ENCODE assay signal across 29 cellular contexts in the genomic region with DNA sequence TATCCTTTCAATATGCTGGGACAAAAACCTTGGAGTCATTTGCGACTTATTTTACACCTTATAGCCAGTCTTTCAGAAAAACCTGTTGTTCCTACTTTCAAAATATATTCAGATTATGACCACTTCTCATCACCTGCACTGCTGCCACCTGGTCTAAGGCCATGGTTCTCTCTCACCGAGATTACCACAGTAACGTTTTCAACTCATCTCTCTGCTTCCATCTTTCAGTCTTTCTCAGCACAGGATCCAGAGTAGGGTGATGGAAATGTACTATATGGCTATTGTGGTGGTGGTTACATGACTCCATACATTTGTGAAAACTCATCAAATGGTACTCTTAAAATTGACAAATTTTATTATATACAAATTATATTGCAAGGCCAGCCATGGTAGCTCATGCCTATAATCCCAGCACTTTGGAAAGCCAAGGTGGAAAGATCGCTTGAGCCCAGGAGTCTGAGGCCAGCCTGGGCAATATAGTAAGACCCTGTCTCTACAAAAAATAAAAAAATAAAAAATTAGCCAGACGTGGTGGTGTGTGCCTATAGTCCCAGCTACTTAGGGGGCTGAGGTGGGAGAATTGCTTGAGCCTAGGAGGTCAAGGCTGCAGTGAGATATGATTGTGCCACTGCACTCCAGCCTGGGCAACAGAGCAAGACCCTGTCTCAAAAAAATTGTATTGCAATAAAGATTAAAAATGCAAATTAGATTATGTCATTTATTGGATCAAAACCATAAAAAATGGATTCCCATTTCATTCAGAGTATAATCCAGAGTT.
"Had no signal": no experiment of that assay in that cellular context is flagged by ENCODE, and none has a peak within 500 bp of the region (broad histone marks: within the 10 kb centered on the region; RNA-seq: fewer than 3 reads in every experiment).

No MANE protein-coding gene starts in this region.

- DNase-seq: activated CD4-positive, alpha-beta memory T cell treated with anti-CD3 and anti-CD28 coated beads for 36 hours; activated CD4-positive, alpha-beta T cell treated with anti-CD3 and anti-CD28 coated beads for 36 hours; activated CD4-positive, alpha-beta T cell treated with anti-CD3 and anti-CD28 coated beads, Interleukin-2, amount 10 ng/mL, durations not matched to agents 24 days and 14 days; activated CD4-positive, CD25-positive, alpha-beta regulatory T cell; activated CD4-positive, CD25-positive, alpha-beta regulatory T cell treated with anti-CD3 and anti-CD28 coated beads, Interleukin-2, amount 50 U/mL, for 72 hours; activated CD8-positive, alpha-beta memory T cell treated with anti-CD3 and anti-CD28 coated beads, Interleukin-2, amount 10 ng/mL, durations not matched to agents 7 days and 5 days; activated CD8-positive, alpha-beta memory T cell treated with anti-CD3 and anti-CD28 coated beads, Interleukin-2, amount 50 U/mL, for 4 hours; activated CD8-positive, alpha-beta T cell treated with anti-CD3 and anti-CD28 coated beads, Interleukin-2, amount 10 ng/mL, durations not matched to agents 7 days and 5 days; activated effector memory CD4-positive, alpha-beta T cell treated with anti-CD3 and anti-CD28 coated beads, Interleukin-2, amount 50 U/mL, for 16 hours; activated naive CD4-positive, alpha-beta T cell treated with anti-CD3 and anti-CD28 coated beads for 36 hours; activated naive CD8-positive, alpha-beta T cell treated with anti-CD3 and anti-CD28 coated beads, Interleukin-2, amount 10 ng/mL, durations not matched to agents 7 days and 5 days; activated T-cell treated with anti-CD3 and anti-CD28 coated beads, Interleukin-2, amount 50 U/mL, for 1 hour; activated T-cell treated with anti-CD3 and anti-CD28 coated beads, Interleukin-2, amount 50 U/mL, for 48 hours; central memory CD4-positive, alpha-beta T cell; cerebellar nuclear complex; colonic mucosa; effector CD8-positive, alpha-beta T cell; esophagus squamous epithelium; foreskin melanocyte; heart right ventricle; T-helper 2 cell had no signal

- ATAC-seq: activated CD4-positive, alpha-beta T cell treated with anti-CD3 and anti-CD28 coated beads for 36 hours; activated CD8-positive, alpha-beta memory T cell treated with anti-CD3 and anti-CD28 coated beads, Interleukin-2, amount 10 ng/mL, durations not matched to agents 7 days and 5 days; activated CD8-positive, alpha-beta T cell treated with anti-CD3 and anti-CD28 coated beads, Interleukin-2, amount 10 ng/mL, durations not matched to agents 7 days and 5 days; activated naive CD4-positive, alpha-beta T cell treated with anti-CD3 and anti-CD28 coated beads, Interleukin-2, amount 50 U/mL, for 72 hours; gastroesophageal sphincter; heart right ventricle had no signal

- H3K27me3 ChIP-seq: ascending aorta, breast epithelium, cardiac muscle cell, colonic mucosa, esophagus squamous epithelium, gastroesophageal sphincter, heart right ventricle had no signal

- FAIRE-seq: endometrium, endothelial cell of umbilical vein had no signal

- H3K9me3 ChIP-seq: ascending aorta, breast epithelium, colonic mucosa, esophagus squamous epithelium, gastroesophageal sphincter, heart right ventricle had no signal

- H3K4me1 ChIP-seq: ascending aorta, breast epithelium, colonic mucosa had no signal

- H3K27ac ChIP-seq: ascending aorta, cardiac muscle cell, colonic mucosa, epithelial cell of prostate, esophagus squamous epithelium had no signal

- H3K4me3 ChIP-seq: ascending aorta, breast epithelium, cardiac muscle cell, colonic mucosa, esophagus squamous epithelium, gastroesophageal sphincter, heart right ventricle had no signal

- H3K36me3 ChIP-seq: ascending aorta, breast epithelium, cardiac muscle cell, colonic mucosa, esophagus squamous epithelium, gastroesophageal sphincter, heart right ventricle had no signal
